8 cellular contexts compared by ENCODE assay signal in genomic region chr4:75673027-75673958, GRCh38. TPM values are rescaled to one million over a fixed set of nuclear protein-coding genes. Genes with fewer than 3 reads are reported as not detected.
A peak's percentile ranks its signal among the peaks of the same experiment; 100 is the strongest.
DNase-seq lines count a peak whose midpoint lies in the region; ATAC-seq and TF ChIP-seq lines count a peak whose summit lies in the region.

Gene G3BP2, minus strand, starts transcription at chr4:75673411. Its CDS starts 11,386 bp downstream, at chr4:75662025.

- H3K9me3 Mint-ChIP-seq in T-helper 1 cell treated with Interleukin-12 subunit alpha and Interleukin-12 subunit beta and Interleukin-4 antibody, amounts not matched to agents 30 μg/mL and 1 μg/mL, for 36 hours: no peaks in the 10 kb centered on the region

- WGBS in heart right ventricle, 2 donors: 0% methylated on average over 83 of the region's 83 CpGs
- 0 to 1% methylated on average over 19 to 70 of the region's 83 CpGs for WGBS in upper lobe of left lung, 2 donors

- no peak for TF ChIP-seq CTCF in GM13977 (IDR thresholded peaks at IDR 0.05; ENCODE audit: extremely low read depth, insufficient read depth, missing control alignments)
- TF ChIP-seq CTCF in heart right ventricle (IDR thresholded peaks at IDR 0.05): no peak
- peak in 1 of 6 experiments; percentile 7 for TF ChIP-seq CTCF in upper lobe of left lung (IDR thresholded peaks at IDR 0.05)

- H3K4me1 Mint-ChIP-seq in T-helper 1 cell treated with Interleukin-12 subunit alpha and Interleukin-12 subunit beta and Interleukin-4 antibody, amounts not matched to agents 30 μg/mL and 1 μg/mL, for 36 hours (ENCODE audit: low read depth): peaks cover 33% of the 10 kb centered on the region

- DNase-seq in GM13977 (ENCODE audit: low spot score): peak; percentile 95
- DNase-seq in NCI-H1694 (lab: John Stamatoyannopoulos, UW): peak; percentile 90
- peak; percentile 91 for DNase-seq in amniotic stem cell (lab: John Stamatoyannopoulos, UW)
- DNase-seq in heart right ventricle: peak; percentile 98
- DNase-seq in posterior cingulate gyrus: peak; percentile 93 to 99 (median 97)
- peak; percentile 99 for DNase-seq in upper lobe of left lung

- TF ChIP-seq EP300 in upper lobe of left lung (IDR thresholded peaks at IDR 0.05): peak in 1 of 4 donors; percentile 21

- peak within 1 kb of the TSS; percentile 98 for H3K27ac Mint-ChIP-seq in T-helper 1 cell treated with Interleukin-12 subunit alpha and Interleukin-12 subunit beta and Interleukin-4 antibody, amounts not matched to agents 30 μg/mL and 1 μg/mL, for 36 hours

- intact Hi-C loops in heart right ventricle (cut with DNase I): loop anchor here (1.0 to 10.0 kb wide), 4 partner anchors 49 to 52 kb away; partner anchors contain the start of gene USO1 (in 10 of the 10)
- intact Hi-C loops in posterior cingulate gyrus (cut with DNase I): loop anchor here (2.0 kb wide), 2 partner anchors 42 to 52 kb away; partner anchors contain the start of genes CDKL2 and USO1

- H3K27me3 ChIP-seq in heart right ventricle: no peaks in the 10 kb centered on the region
- H3K27me3 ChIP-seq in upper lobe of left lung: no peaks in the 10 kb centered on the region

- peak; percentile 84 to 97 (median 92) for TF ChIP-seq POLR2A in upper lobe of left lung (IDR thresholded peaks at IDR 0.05)

- peaks cover 8 to 48% (median 41%) of the 10 kb centered on the region in 9 donors for H3K4me1 ChIP-seq in heart right ventricle
- peaks cover 11 to 35% (median 24%) of the 10 kb centered on the region in 4 donors for H3K4me1 ChIP-seq in upper lobe of left lung

- H3K9me3 ChIP-seq in heart right ventricle (no peaks in the 10 kb centered on the region), upper lobe of left lung (no peaks in the 10 kb centered on the region)

- H3K27ac ChIP-seq in heart right ventricle (peak within 1 kb of the TSS; percentile 89 to 99 (median 97)), upper lobe of left lung (peak within 1 kb of the TSS; percentile 92 to 99 (median 96))

- in situ Hi-C loops in GM13977 (cut with MboI; ENCODE audit: low pct_unique_long_range_greater_than_20kb, low sequenced_read_pairs, unreplicated experiment): no loop called here

- peak within 1 kb of the TSS; percentile 69 to 98 (median 90) for H3K4me3 ChIP-seq in heart right ventricle
- H3K4me3 ChIP-seq in upper lobe of left lung: peak within 1 kb of the TSS; percentile 69 to 97 (median 85)

- peak within 1 kb of the TSS; percentile 97 for H3K4me3 Mint-ChIP-seq in T-helper 1 cell treated with Interleukin-12 subunit alpha and Interleukin-12 subunit beta and Interleukin-4 antibody, amounts not matched to agents 30 μg/mL and 1 μg/mL, for 36 hours

- H3K36me3 ChIP-seq in heart right ventricle (no peaks in the 10 kb centered on the region), upper lobe of left lung (no peaks in the 10 kb centered on the region)

- H3K27me3 Mint-ChIP-seq in T-helper 1 cell treated with Interleukin-12 subunit alpha and Interleukin-12 subunit beta and Interleukin-4 antibody, amounts not matched to agents 30 μg/mL and 1 μg/mL, for 36 hours (ENCODE audit: low read depth): no peaks in the 10 kb centered on the region

- ATAC-seq in HG02884 (IDR thresholded peaks at IDR 0.05; ENCODE audit: unreplicated experiment) (peak; percentile 87), heart right ventricle (peak; percentile 99 to 100 (median 99)), upper lobe of left lung (ENCODE audit: low FRiP score in 2 of 2) (peak; percentile 100)

- H3K36me3 Mint-ChIP-seq in T-helper 1 cell treated with Interleukin-12 subunit alpha and Interleukin-12 subunit beta and Interleukin-4 antibody, amounts not matched to agents 30 μg/mL and 1 μg/mL, for 36 hours (ENCODE audit: low read depth): peaks cover 7% of the 10 kb centered on the region

RNA-seq across cellular contexts. Expression of gene G3BP2, which starts in this region (rescaled TPM):
- total RNA-seq in heart right ventricle (100 to 1,000 TPM in 2 of 10 donors, 10 to 100 TPM in 8; 75.7 to 119 (median 89.8) TPM), upper lobe of left lung (100 to 1,000 TPM in 3 of 6 donors, 10 to 100 TPM in 3; 42.8 to 121 (median 97.1) TPM)
- polyA plus RNA-seq in heart right ventricle: 10 to 100 TPM; 10.6 to 24.2 TPM

Comparison
In these comparisons a context has a peak if more than half of its experiments do, and no peak if none do; other contexts are left out.
1. Peak in every context shown above with its lines: DNase-seq, ATAC-seq, H3K4me3 ChIP-seq and H3K27ac ChIP-seq.